Comparison of ENCODE assay signal across 1 cellular context in genomic region chr3:31247850-31248618, GRCh38.
TF ChIP-seq lines count a peak whose summit lies in the region.

No MANE protein-coding gene starts in this region.

TF ChIP-seq in HepG2, 621 proteins besides CTCF, POLR2A, EP300 and RAD21 (continued from another document and continues in another):
- 0 out of 2 replicates have a peak, but pooled peaks have one; percentile 45 for TF ChIP-seq HMGXB3 (CRISPR knock-in tag; IDR thresholded peaks at IDR 0.05; ENCODE audit: borderline replicate concordance)
- no peak for TF ChIP-seq ELF1 (CRISPR knock-in tag; IDR thresholded peaks at IDR 0.05)
- no peak for TF ChIP-seq REL (CRISPR knock-in tag; conservative IDR thresholded peaks at IDR 0.05)
- 0 out of 2 replicates have a peak, but pooled peaks have one; percentile 15 for TF ChIP-seq RERE (CRISPR knock-in tag; IDR thresholded peaks at IDR 0.05; ENCODE audit: low read depth)
- no peak for TF ChIP-seq RBM22 (optimal IDR thresholded peaks at IDR 0.05; ENCODE audit: low read length)
- TF ChIP-seq HNF1B (CRISPR knock-in tag; IDR thresholded peaks at IDR 0.05) = no peak
- TF ChIP-seq SPEN (CRISPR knock-in tag; IDR thresholded peaks at IDR 0.05; ENCODE audit: low read depth) = no peak
- peak; percentile 77 for TF ChIP-seq ZNF792 (CRISPR knock-in tag; IDR thresholded peaks at IDR 0.05)
- TF ChIP-seq CREB1 (IDR thresholded peaks at IDR 0.05) = no peak
- TF ChIP-seq CREB1 (CRISPR knock-in tag; IDR thresholded peaks at IDR 0.05) = no peak
- TF ChIP-seq NKX3-1 (CRISPR knock-in tag; IDR thresholded peaks at IDR 0.05) = no peak
- TF ChIP-seq HHEX (CRISPR knock-in tag; IDR thresholded peaks at IDR 0.05) = no peak
- TF ChIP-seq ZMAT3 (CRISPR knock-in tag; conservative IDR thresholded peaks at IDR 0.05) = no peak
- TF ChIP-seq KLF13 (CRISPR knock-in tag; IDR thresholded peaks at IDR 0.05) = no peak
- TF ChIP-seq ZNF644 (CRISPR knock-in tag; IDR thresholded peaks at IDR 0.05; ENCODE audit: low read depth) = peak; percentile 62; the same call in 1 of the 2 replicates
- TF ChIP-seq RBAK (CRISPR knock-in tag; IDR thresholded peaks at IDR 0.05) = no peak
- TF ChIP-seq SNRNP70 (IDR thresholded peaks at IDR 0.05; ENCODE audit: low read depth, low read length) = no peak
- no peak for TF ChIP-seq ZNF256 (CRISPR knock-in tag; conservative IDR thresholded peaks at IDR 0.05)
- TF ChIP-seq RXRB (CRISPR knock-in tag; IDR thresholded peaks at IDR 0.05; ENCODE audit: borderline replicate concordance) = peak; percentile 16; the same call in 1 of the 2 replicates
- TF ChIP-seq TCF12 (IDR thresholded peaks at IDR 0.05) = no peak
- no peak for TF ChIP-seq TCF12 (CRISPR knock-in tag; IDR thresholded peaks at IDR 0.05)
- TF ChIP-seq ZNF263 (CRISPR knock-in tag; IDR thresholded peaks at IDR 0.05) = no peak
- no peak for TF ChIP-seq HDAC6 (IDR thresholded peaks at IDR 0.05; ENCODE audit: low read depth, low read length)
- no peak for TF ChIP-seq CBX5 (CRISPR knock-in tag; IDR thresholded peaks at IDR 0.05; ENCODE audit: borderline replicate concordance)
- TF ChIP-seq ZNF501 (CRISPR knock-in tag; IDR thresholded peaks at IDR 0.05) = 0 out of 2 replicates have a peak, but pooled peaks have one; percentile 46
- TF ChIP-seq ZNF543 (CRISPR knock-in tag; IDR thresholded peaks at IDR 0.05) = no peak
- TF ChIP-seq TP53 (CRISPR knock-in tag; conservative IDR thresholded peaks at IDR 0.05) = no peak
- no peak for TF ChIP-seq RXRA (CRISPR knock-in tag; IDR thresholded peaks at IDR 0.05)
- TF ChIP-seq FOXO1 (CRISPR knock-in tag; IDR thresholded peaks at IDR 0.05) = 0 out of 2 replicates have a peak, but pooled peaks have one; percentile 29
- TF ChIP-seq MEIS1 (CRISPR knock-in tag; IDR thresholded peaks at IDR 0.05; ENCODE audit: borderline replicate concordance) = no peak
- TF ChIP-seq SIN3B (IDR thresholded peaks at IDR 0.05; ENCODE audit: low read length) = no peak
- TF ChIP-seq GZF1 (CRISPR knock-in tag; IDR thresholded peaks at IDR 0.05) = no peak
- TF ChIP-seq ZNF564 (CRISPR knock-in tag; IDR thresholded peaks at IDR 0.05) = no peak
- 0 out of 2 replicates have a peak, but pooled peaks have one; percentile 12 for TF ChIP-seq NCOA2 (CRISPR knock-in tag; IDR thresholded peaks at IDR 0.05)
- no peak for TF ChIP-seq CC2D1A (CRISPR knock-in tag; IDR thresholded peaks at IDR 0.05)
- TF ChIP-seq CHCHD3 (CRISPR knock-in tag; IDR thresholded peaks at IDR 0.05) = no peak
- TF ChIP-seq, protein P1, sequence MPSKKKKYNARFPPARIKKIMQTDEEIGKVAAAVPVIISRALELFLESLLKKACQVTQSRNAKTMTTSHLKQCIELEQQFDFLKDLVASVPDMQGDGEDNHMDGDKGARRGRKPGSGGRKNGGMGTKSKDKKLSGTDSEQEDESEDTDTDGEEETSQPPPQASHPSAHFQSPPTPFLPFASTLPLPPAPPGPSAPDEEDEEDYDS (CRISPR knock-in tag; IDR thresholded peaks at IDR 0.05) = 0 out of 2 replicates have a peak, but pooled peaks have one; percentile 18
- TF ChIP-seq ATRX (CRISPR knock-in tag; IDR thresholded peaks at IDR 0.05; ENCODE audit: borderline replicate concordance) = no peak
- TF ChIP-seq, protein P2, sequence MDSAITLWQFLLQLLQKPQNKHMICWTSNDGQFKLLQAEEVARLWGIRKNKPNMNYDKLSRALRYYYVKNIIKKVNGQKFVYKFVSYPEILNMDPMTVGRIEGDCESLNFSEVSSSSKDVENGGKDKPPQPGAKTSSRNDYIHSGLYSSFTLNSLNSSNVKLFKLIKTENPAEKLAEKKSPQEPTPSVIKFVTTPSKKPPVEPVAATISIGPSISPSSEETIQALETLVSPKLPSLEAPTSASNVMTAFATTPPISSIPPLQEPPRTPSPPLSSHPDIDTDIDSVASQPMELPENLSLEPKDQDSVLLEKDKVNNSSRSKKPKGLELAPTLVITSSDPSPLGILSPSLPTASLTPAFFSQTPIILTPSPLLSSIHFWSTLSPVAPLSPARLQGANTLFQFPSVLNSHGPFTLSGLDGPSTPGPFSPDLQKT (CRISPR knock-in tag; IDR thresholded peaks at IDR 0.05; ENCODE audit: borderline replicate concordance) = no peak
- no peak for TF ChIP-seq ZNF691 (CRISPR knock-in tag; IDR thresholded peaks at IDR 0.05; ENCODE audit: borderline replicate concordance, low read depth)
- no peak; the same call in 1 of the 2 replicates for TF ChIP-seq RARA (CRISPR knock-in tag; IDR thresholded peaks at IDR 0.05)
- no peak for TF ChIP-seq ZNF567 (CRISPR knock-in tag; IDR thresholded peaks at IDR 0.05; ENCODE audit: borderline replicate concordance)
- TF ChIP-seq ZNF704 (CRISPR knock-in tag; IDR thresholded peaks at IDR 0.05; ENCODE audit: borderline replicate concordance) = no peak
- TF ChIP-seq, protein P3, sequence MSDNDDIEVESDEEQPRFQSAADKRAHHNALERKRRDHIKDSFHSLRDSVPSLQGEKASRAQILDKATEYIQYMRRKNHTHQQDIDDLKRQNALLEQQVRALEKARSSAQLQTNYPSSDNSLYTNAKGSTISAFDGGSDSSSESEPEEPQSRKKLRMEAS (IDR thresholded peaks at IDR 0.05) = no peak
- TF ChIP-seq, protein P4, sequence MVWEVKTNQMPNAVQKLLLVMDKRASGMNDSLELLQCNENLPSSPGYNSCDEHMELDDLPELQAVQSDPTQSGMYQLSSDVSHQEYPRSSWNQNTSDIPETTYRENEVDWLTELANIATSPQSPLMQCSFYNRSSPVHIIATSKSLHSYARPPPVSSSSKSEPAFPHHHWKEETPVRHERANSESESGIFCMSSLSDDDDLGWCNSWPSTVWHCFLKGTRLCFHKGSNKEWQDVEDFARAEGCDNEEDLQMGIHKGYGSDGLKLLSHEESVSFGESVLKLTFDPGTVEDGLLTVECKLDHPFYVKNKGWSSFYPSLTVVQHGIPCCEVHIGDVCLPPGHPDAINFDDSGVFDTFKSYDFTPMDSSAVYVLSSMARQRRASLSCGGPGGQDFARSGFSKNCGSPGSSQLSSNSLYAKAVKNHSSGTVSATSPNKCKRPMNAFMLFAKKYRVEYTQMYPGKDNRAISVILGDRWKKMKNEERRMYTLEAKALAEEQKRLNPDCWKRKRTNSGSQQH (CRISPR knock-in tag; IDR thresholded peaks at IDR 0.05; ENCODE audit: low read depth) = no peak
- TF ChIP-seq NR2F1 (CRISPR knock-in tag; IDR thresholded peaks at IDR 0.05) = no peak
- TF ChIP-seq CREM (IDR thresholded peaks at IDR 0.05) = peak; percentile 29; the same call in 1 of the 2 replicates
- TF ChIP-seq CREM (CRISPR knock-in tag; IDR thresholded peaks at IDR 0.05) = no peak
- no peak for TF ChIP-seq STAG1 (CRISPR knock-in tag; IDR thresholded peaks at IDR 0.05)
- TF ChIP-seq FOXA3 (CRISPR knock-in tag; IDR thresholded peaks at IDR 0.05) = peak; percentile 72
- no peak for TF ChIP-seq ZNF253 (CRISPR knock-in tag; IDR thresholded peaks at IDR 0.05; ENCODE audit: borderline replicate concordance)
- TF ChIP-seq BRCA1 (CRISPR knock-in tag; IDR thresholded peaks at IDR 0.05) = no peak
- TF ChIP-seq ONECUT2 (CRISPR knock-in tag; IDR thresholded peaks at IDR 0.05) = peak; percentile 89
